19 cellular contexts compared by ENCODE assay signal in the genomic region with DNA sequence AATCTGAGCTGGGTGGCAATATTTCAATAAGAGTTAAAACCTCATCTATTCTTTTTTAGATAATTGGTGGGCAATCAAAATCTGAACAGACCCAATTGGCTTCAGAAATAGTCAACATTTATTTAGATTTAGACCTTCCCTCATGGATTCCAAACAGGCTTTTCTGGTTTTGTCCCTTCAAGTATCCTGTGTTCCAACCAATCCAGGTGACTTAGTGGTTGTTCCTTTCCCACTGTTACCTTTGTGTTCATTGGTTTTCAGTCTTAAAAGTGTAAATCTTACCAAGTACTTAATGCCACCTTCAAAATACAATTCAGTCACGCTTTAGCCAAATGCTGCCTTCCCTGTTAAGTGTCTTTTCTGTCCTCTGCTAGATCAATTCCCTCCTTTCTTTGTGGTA.
"Had no signal": no experiment of that assay in that cellular context is flagged by ENCODE, and none has a peak within 500 bp of the region (broad histone marks: within the 10 kb centered on the region; RNA-seq: fewer than 3 reads in every experiment).

No MANE protein-coding gene starts in this region.

- H3K9me3 ChIP-seq: heart left ventricle, left ventricle myocardium inferior, prostate gland, upper lobe of left lung had no signal

- H3K27ac ChIP-seq: dorsolateral prefrontal cortex, heart left ventricle, left ventricle myocardium inferior, prostate gland, upper lobe of left lung, VCaP had no signal

- DNase-seq: activated CD4-positive, alpha-beta T cell treated with anti-CD3 and anti-CD28 coated beads, Interleukin-2, amount 50 U/mL, for 1 hour; activated CD4-positive, CD25-positive, alpha-beta regulatory T cell treated with anti-CD3 and anti-CD28 coated beads, Interleukin-2, amount 50 U/mL, for 72 hours; activated CD8-positive, alpha-beta T cell treated with anti-CD3 and anti-CD28 coated beads, Interleukin-2, amount 10 ng/mL, durations not matched to agents 7 days and 5 days; activated naive CD4-positive, alpha-beta T cell; activated T-cell treated with anti-CD3 and anti-CD28 coated beads, Interleukin-2, amount 50 U/mL, for 24 hours; dorsolateral prefrontal cortex; effector memory CD8-positive, alpha-beta T cell; heart left ventricle; left ventricle myocardium inferior; stimulated activated CD4-positive, alpha-beta T cell treated with anti-CD3 and anti-CD28 coated beads, Interleukin-2, amount 100 ng/mL, for 48 hours; stimulated activated CD8-positive, alpha-beta memory T cell treated with anti-CD3 and anti-CD28 coated beads, Interleukin-4, amount 100 ng/mL, for 48 hours; stimulated activated naive CD4-positive, alpha-beta T cell; T-cell; upper lobe of left lung had no signal

- H3K36me3 ChIP-seq: heart left ventricle, left ventricle myocardium inferior, prostate gland, upper lobe of left lung had no signal

- H3K4me1 ChIP-seq: left ventricle myocardium inferior, prostate gland, upper lobe of left lung had no signal

- H3K27me3 ChIP-seq: dorsolateral prefrontal cortex, heart left ventricle, upper lobe of left lung had no signal

- H3K4me3 ChIP-seq: dorsolateral prefrontal cortex, heart left ventricle, left ventricle myocardium inferior, prostate gland, upper lobe of left lung had no signal

- ATAC-seq: activated CD8-positive, alpha-beta T cell treated with anti-CD3 and anti-CD28 coated beads, Interleukin-2, amount 10 ng/mL, durations not matched to agents 7 days and 5 days; effector memory CD8-positive, alpha-beta T cell; heart left ventricle; natural killer cell treated with Interleukin-12 subunit alpha and Interleukin-12 subunit beta and Interleukin-15 and Interleukin-18, amount 100 ng/mL, for 72 hours; T-cell had no signal

- FAIRE-seq: astrocyte, colon had no signal
